In the genomic region with DNA sequence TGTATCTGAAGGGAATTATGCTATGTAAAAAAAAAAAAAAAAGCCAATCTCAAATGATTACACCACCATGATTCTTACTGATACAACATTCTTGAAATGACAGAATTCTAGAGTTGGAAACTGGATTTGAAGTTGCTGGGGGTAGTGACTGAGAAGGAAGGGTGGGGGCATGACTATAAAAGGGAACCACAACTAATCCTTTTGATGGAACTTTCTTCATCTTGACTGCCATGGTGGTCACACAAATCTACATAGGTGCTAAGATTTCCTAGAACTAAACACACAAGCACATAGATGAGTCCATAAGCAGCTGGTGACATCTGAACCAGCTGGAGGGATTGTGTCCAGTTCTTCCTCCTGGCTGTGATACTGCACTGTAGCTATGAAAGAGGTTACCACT, we compare ENCODE assay signal across 19 cellular contexts. TPM values are rescaled to one million over a fixed set of nuclear protein-coding genes. Genes with fewer than 3 reads are reported as not detected.
DNase-seq lines count a peak whose midpoint lies in the region; ATAC-seq and TF ChIP-seq lines count a peak whose summit lies in the region.
"Had no signal": no experiment of that assay in that cellular context is flagged by ENCODE, and none has a peak within 500 bp of the region (broad histone marks: within the 10 kb centered on the region; RNA-seq: fewer than 3 reads in every experiment).

No MANE protein-coding gene starts in this region.

- peak; percentile 17 for DNase-seq in activated CD8-positive, alpha-beta memory T cell treated with anti-CD3 and anti-CD28 coated beads for 24 hours
- DNase-seq in activated CD8-positive, alpha-beta memory T cell treated with anti-CD3 and anti-CD28 coated beads, Interleukin-2, amount 50 U/mL, for 4 hours: no peak
- DNase-seq in DMS53 treated with DMSO at 0.1 percent for 48 hours (lab: John Stamatoyannopoulos, UW; ENCODE audit: unreplicated experiment) (peak; percentile 21), mesothelial cell of epicardium (ENCODE audit: low spot score in 2 of 2, unreplicated experiment in 2 of 2) (no peak), BE2C (no peak)
- DNase-seq in T-helper 2 cell treated with Interferon-gamma antibody and Interleukin-4, amounts not matched to agents 5 μg/mL and 100 μg/mL, for 36 hours (ENCODE audit: low spot score): peak; percentile 15
- DNase-seq: Caco-2, DMS79 treated with DMSO at 0.1 percent for 48 hours, HFFc6, Kasumi-1, NCI-H1930, NCI-H2171, NCI-H446 treated with DMSO at 0.1 percent for 48 hours, NCI-H748 treated with DMSO at 0.1 percent for 48 hours, PC-3 had no signal

- no peaks in the 10 kb centered on the region for H3K9me3 Mint-ChIP-seq in T-helper 2 cell treated with Interferon-gamma antibody and Interleukin-4, amounts not matched to agents 5 μg/mL and 100 μg/mL, for 36 hours
- H3K9me3 Mint-ChIP-seq in mesothelial cell of epicardium: peaks cover 28% of the 10 kb centered on the region

- H3K4me3 Mint-ChIP-seq in T-helper 2 cell treated with Interferon-gamma antibody and Interleukin-4, amounts not matched to agents 5 μg/mL and 100 μg/mL, for 36 hours: no peak overlapping the region
- H3K4me3 Mint-ChIP-seq in mesothelial cell of epicardium: no peak overlapping the region
- H3K4me3 Mint-ChIP-seq: CD14-positive monocyte, HFFc6 had no signal

- peaks cover 36% of the 10 kb centered on the region for H3K4me1 Mint-ChIP-seq in T-helper 2 cell treated with Interferon-gamma antibody and Interleukin-4, amounts not matched to agents 5 μg/mL and 100 μg/mL, for 36 hours (ENCODE audit: low read depth)
- peaks cover 27% of the 10 kb centered on the region for H3K4me1 Mint-ChIP-seq in mesothelial cell of epicardium

- no peaks in the 10 kb centered on the region for H3K27me3 ChIP-seq in BE2C

- no peaks in the 10 kb centered on the region for H3K36me3 Mint-ChIP-seq in T-helper 2 cell treated with Interferon-gamma antibody and Interleukin-4, amounts not matched to agents 5 μg/mL and 100 μg/mL, for 36 hours (ENCODE audit: low read depth)
- peaks cover 27% of the 10 kb centered on the region for H3K36me3 Mint-ChIP-seq in mesothelial cell of epicardium

- no peaks in the 10 kb centered on the region for H3K36me3 ChIP-seq in BE2C

- H3K27me3 Mint-ChIP-seq in T-helper 2 cell treated with Interferon-gamma antibody and Interleukin-4, amounts not matched to agents 5 μg/mL and 100 μg/mL, for 36 hours (ENCODE audit: low read depth): no peaks in the 10 kb centered on the region
- H3K27me3 Mint-ChIP-seq in mesothelial cell of epicardium (ENCODE audit: low read depth): no peaks in the 10 kb centered on the region

- ATAC-seq in GM19397 (IDR thresholded peaks at IDR 0.05; ENCODE audit: unreplicated experiment) (no peak), HG02642 (IDR thresholded peaks at IDR 0.05; ENCODE audit: poor library complexity, unreplicated experiment) (no peak)
- ATAC-seq: A549, PC-3 had no signal

- H3K27ac Mint-ChIP-seq in T-helper 2 cell treated with Interferon-gamma antibody and Interleukin-4, amounts not matched to agents 5 μg/mL and 100 μg/mL, for 36 hours: no peak overlapping the region
- H3K27ac Mint-ChIP-seq in mesothelial cell of epicardium: peak overlapping the region; percentile 34
- H3K27ac Mint-ChIP-seq: HFFc6 had no signal

- no peaks in the 10 kb centered on the region for H3K9me3 ChIP-seq in BE2C

- peaks cover 7% of the 10 kb centered on the region for H3K4me1 ChIP-seq in BE2C

- TF ChIP-seq CTCF in mesothelial cell of epicardium (IDR thresholded peaks at IDR 0.05; ENCODE audit: unreplicated experiment) (no peak), BE2C (IDR thresholded peaks at IDR 0.05; ENCODE audit: low read depth, low read length) (no peak)

- H3K4me3 ChIP-seq in BE2C (ENCODE audit: low read depth, low read length): no peak overlapping the region
- H3K4me3 ChIP-seq: A549 had no signal

RNA-seq across cellular contexts. Expression of gene CLMN, which starts 51.4 kb away (rescaled TPM):
- total RNA-seq in mesothelial cell of epicardium: 114 to 120 TPM (median 117 TPM) in 3 replicates
- 3.2 TPM for polyA plus RNA-seq in BE2C (2012; ENCODE audit: insufficient read depth, insufficient read length, low read depth)

Comparison
In these comparisons a context has a peak if more than half of its experiments do, and no peak if none do; other contexts are left out.
1. DNase-seq: peak in activated CD8-positive, alpha-beta memory T cell treated with anti-CD3 and anti-CD28 coated beads for 24 hours (single experiment), DMS53 treated with DMSO at 0.1 percent for 48 hours (single experiment) and T-helper 2 cell treated with Interferon-gamma antibody and Interleukin-4, amounts not matched to agents 5 μg/mL and 100 μg/mL, for 36 hours (single experiment); none in activated CD8-positive, alpha-beta memory T cell treated with anti-CD3 and anti-CD28 coated beads, Interleukin-2, amount 50 U/mL, for 4 hours (single experiment), mesothelial cell of epicardium (0 of 2) and BE2C (single experiment).